12 cellular contexts compared by ENCODE assay signal in the genomic region with DNA sequence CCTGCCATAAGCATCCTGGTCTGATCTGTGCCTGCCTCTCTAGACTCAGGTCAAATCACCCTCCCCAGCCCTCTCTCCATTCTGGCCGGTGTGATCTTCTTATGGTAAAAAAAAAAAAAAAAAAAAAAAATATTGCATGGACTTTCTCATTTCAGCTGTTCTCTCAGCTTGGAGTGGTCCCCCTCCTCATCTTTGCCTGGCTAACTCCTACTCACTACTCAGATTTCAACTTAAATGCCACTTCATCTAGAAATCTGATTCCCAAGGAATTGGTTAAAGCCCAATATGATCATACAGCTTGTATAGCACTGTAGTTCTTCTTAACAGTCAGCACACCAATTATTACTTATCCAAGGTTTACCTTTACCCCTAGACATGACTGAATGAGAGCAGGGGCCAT.
DNase-seq lines count a peak whose midpoint lies in the region; ATAC-seq, FAIRE-seq and TF ChIP-seq lines count a peak whose summit lies in the region.
"Had no signal": no experiment of that assay in that cellular context is flagged by ENCODE, and none has a peak within 500 bp of the region (broad histone marks: within the 10 kb centered on the region; RNA-seq: fewer than 3 reads in every experiment).

No MANE protein-coding gene starts in this region.

- intact Hi-C loops in PC-3 (cut with micrococcal nuclease): loop anchor here (5.0 to 10.0 kb wide), 2 partner anchors 101 to 318 kb away; no protein-coding TSS in a partner anchor
- intact Hi-C loops in endothelial cell of umbilical vein (cut with micrococcal nuclease): loop anchor here (10.0 kb wide), 1 partner anchor 398 kb away; the partner anchor contains the start of gene GMNN
- intact Hi-C loops in lower leg skin (cut with DNase I; ENCODE audit: low total_unique reads): no loop called here
- intact Hi-C loops in heart right ventricle (cut with DNase I): no loop called here

- dilution Hi-C loops in endothelial cell of umbilical vein (cut with MboI; ENCODE audit: extremely low pct_ligation_motif_present, low sequenced_read_pairs): no loop called here

- POLR2A ChIA-PET in PC-3 (lab: Charles Lee; ENCODE audit: unreplicated experiment): no interaction called here
- POLR2A ChIA-PET in endothelial cell of umbilical vein (lab: Charles Lee): interaction anchor here (0.8 kb wide), 1 partner anchor 847 kb away, joined by 4 read pairs; a partner anchor contains a TSS

- ATAC-seq in PC-3 (no peak), HG02840 (IDR thresholded peaks at IDR 0.05; ENCODE audit: low FRiP score, unreplicated experiment) (no peak), GM18868 (IDR thresholded peaks at IDR 0.05; ENCODE audit: unreplicated experiment) (no peak), heart right ventricle (no peak)

- H3F3A ChIP-seq in GM23248 (ENCODE audit: insufficient read depth) (peaks cover 55% of the 10 kb centered on the region), PC-3 (ENCODE audit: low read length, unreplicated experiment) (peaks cover 14% of the 10 kb centered on the region)

- H3K9me2 ChIP-seq in GM23248 (ENCODE audit: insufficient read depth) (no peaks in the 10 kb centered on the region), PC-3 (replicated peaks; ENCODE audit: low read length) (no peaks in the 10 kb centered on the region)

- H3K4me3 ChIP-seq in GM23248: no peak overlapping the region
- H3K4me3 ChIP-seq in PC-3 (ENCODE audit: low read length): no peak overlapping the region
- H3K4me3 ChIP-seq in endothelial cell of umbilical vein (replicated peaks in 1 of 3; ENCODE audit: insufficient read depth in 1 of 3, low read depth in 1 of 3, low read length in 3 of 3): no peak overlapping the region
- H3K4me3 ChIP-seq in skeletal muscle satellite cell (ENCODE audit: low read length): no peak overlapping the region
- H3K4me3 ChIP-seq in lower leg skin (ENCODE audit: low read depth, poor library complexity, severe bottlenecking): no peak overlapping the region
- no peak overlapping the region for H3K4me3 ChIP-seq in heart right ventricle
- H3K4me3 ChIP-seq: prostate gland had no signal

- TF ChIP-seq POLR2A in endothelial cell of umbilical vein (IDR thresholded peaks at IDR 0.05; ENCODE audit: low read depth, low read length) (no peak), lower leg skin (IDR thresholded peaks at IDR 0.05) (no peak)

- CTCF ChIA-PET in PC-3 (lab: Charles Lee) (interaction anchor here (0.7 to 0.9 kb wide), 3 partner anchors 45 to 883 kb away, joined by 3 to 16 read pairs (median 5); a partner anchor contains a TSS), endothelial cell of umbilical vein (lab: Charles Lee) (interaction anchor here (0.6 to 1.9 kb wide), 7 partner anchors 13 to 430 kb away, joined by 3 to 9 read pairs (median 3); no protein-coding TSS in a partner anchor)

- 0 out of 2 replicates have a peak overlapping the region, but pooled peaks have one; percentile 29 for H2AFZ ChIP-seq in GM23248
- H2AFZ ChIP-seq in PC-3 (ENCODE audit: low read length): no peak overlapping the region
- no peak overlapping the region for H2AFZ ChIP-seq in endothelial cell of umbilical vein (ENCODE audit: low read depth, low read length)

- H3K36me3 ChIP-seq in GM23248 (ENCODE audit: low read depth): no peaks in the 10 kb centered on the region
- no peaks in the 10 kb centered on the region for H3K36me3 ChIP-seq in PC-3 (ENCODE audit: low read depth, low read length)
- H3K36me3 ChIP-seq in endothelial cell of umbilical vein (ENCODE audit: control insufficient read depth in 2 of 2, extremely low read depth in 1 of 2, insufficient read depth in 2 of 2, low read length in 2 of 2): no peaks in the 10 kb centered on the region
- H3K36me3 ChIP-seq in skeletal muscle satellite cell (ENCODE audit: insufficient read depth, low read length): no peaks in the 10 kb centered on the region
- H3K36me3 ChIP-seq in heart right ventricle: no peaks in the 10 kb centered on the region
- H3K36me3 ChIP-seq: prostate gland had no signal

- peak overlapping the region; percentile 29 for H3K4me2 ChIP-seq in GM23248 (ENCODE audit: unreplicated experiment)
- peak overlapping the region; percentile 29 for H3K4me2 ChIP-seq in PC-3 (ENCODE audit: low read length)
- peak overlapping the region; percentile 11 for H3K4me2 ChIP-seq in endothelial cell of umbilical vein (ENCODE audit: insufficient read depth, low read length)
- H3K4me2 ChIP-seq in skeletal muscle satellite cell (ENCODE audit: low read length): peak overlapping the region; percentile 59

- H3K79me2 ChIP-seq in GM23248 (ENCODE audit: insufficient read depth) (no peaks in the 10 kb centered on the region), PC-3 (ENCODE audit: low read length) (no peaks in the 10 kb centered on the region), endothelial cell of umbilical vein (ENCODE audit: control insufficient read depth, insufficient read depth, low read length) (no peaks in the 10 kb centered on the region)

- no peak for FAIRE-seq in endothelial cell of umbilical vein (lab: Jason Lieb, UNC)

- H3K27ac ChIP-seq in GM23248: peak overlapping the region; percentile 81
- H3K27ac ChIP-seq in PC-3 (ENCODE audit: low read length): peak overlapping the region; percentile 81
- peak overlapping the region; percentile 38 for H3K27ac ChIP-seq in endothelial cell of umbilical vein (ENCODE audit: insufficient read depth, low read depth, low read length)
- H3K27ac ChIP-seq in heart right ventricle: peak overlapping the region in 1 of 10 donors; percentile 78
- H3K27ac ChIP-seq: prostate gland had no signal

- 40 to 69% methylated on average over 1 of the region's 1 CpG for WGBS in GM23248 (ENCODE audit: low coverage in 1 of 2, low lambda C conversion rate in 2 of 2, missing lambda C conversion rate in 2 of 2), 2 experiments
- WGBS in lower leg skin, 2 donors: 72 to 81% methylated on average over 1 of the region's 1 CpG
- 91 to 100% methylated on average over 1 of the region's 1 CpG for WGBS in heart right ventricle, 2 donors

- TF ChIP-seq CTCF in PC-3 (conservative IDR thresholded peaks at IDR 0.05; ENCODE audit: low read depth, low read length) (no peak), endothelial cell of umbilical vein (IDR thresholded peaks at IDR 0.05; ENCODE audit: extremely low read depth in 1 of 2, insufficient read depth in 1 of 2, low read depth in 1 of 2, low read length in 2 of 2) (no peak), lower leg skin (IDR thresholded peaks at IDR 0.05) (no peak), heart right ventricle (IDR thresholded peaks at IDR 0.05) (no peak)

- H3K9me3 ChIP-seq in GM23248 (ENCODE audit: low read depth) (no peaks in the 10 kb centered on the region), PC-3 (ENCODE audit: low read length) (no peaks in the 10 kb centered on the region), endothelial cell of umbilical vein (replicated peaks; ENCODE audit: control insufficient read depth, insufficient read depth, low read length) (no peaks in the 10 kb centered on the region), skeletal muscle satellite cell (replicated peaks; ENCODE audit: low read length) (no peaks in the 10 kb centered on the region), heart right ventricle (no peaks in the 10 kb centered on the region)
- H3K9me3 ChIP-seq: prostate gland had no signal

- DNase-seq in GM23248 (no peak), PC-3 (peak; percentile 16), endothelial cell of umbilical vein (ENCODE audit: low read depth, low spot score) (no peak), lower leg skin (ENCODE audit: low spot score in 2 of 2) (no peak), heart right ventricle (no peak)
- DNase-seq: C1 segment of cervical spinal cord; NCI-H1930; stimulated activated CD4-positive, alpha-beta T cell treated with anti-CD3 and anti-CD28 coated beads, Interleukin-2, amount 100 ng/mL, for 24 hours had no signal

- no peaks in the 10 kb centered on the region for H3K9me1 ChIP-seq in endothelial cell of umbilical vein (replicated peaks; ENCODE audit: control insufficient read depth, extremely low read depth, insufficient read depth, low read length)

- H4K20me1 ChIP-seq in GM23248 (ENCODE audit: insufficient read depth): no peaks in the 10 kb centered on the region
- no peaks in the 10 kb centered on the region for H4K20me1 ChIP-seq in PC-3 (ENCODE audit: low read length)
- H4K20me1 ChIP-seq in endothelial cell of umbilical vein (replicated peaks; ENCODE audit: control insufficient read depth, extremely low read depth, insufficient read depth, low read length): no peaks in the 10 kb centered on the region

- BruUV-seq in PC-3 (replicated peaks; lab: Mats Ljungman, UMichigan): no TSS peak
- no TSS peak for BruUV-seq in endothelial cell of umbilical vein (replicated peaks; lab: Mats Ljungman, UMichigan)

- in situ Hi-C loops in GM23248 (cut with MboI): no loop called here

- H3K4me1 ChIP-seq in GM23248 (ENCODE audit: insufficient read depth) (peaks cover 70% of the 10 kb centered on the region), PC-3 (ENCODE audit: insufficient read depth, low read length) (peaks cover 51% of the 10 kb centered on the region), endothelial cell of umbilical vein (ENCODE audit: control insufficient read depth, extremely low read depth, insufficient read depth, low read length) (peaks cover 35% of the 10 kb centered on the region), skeletal muscle satellite cell (ENCODE audit: control insufficient read depth, insufficient read depth, low read length) (peaks cover 45% of the 10 kb centered on the region), heart right ventricle (peaks cover 0 to 85% (median 3%) of the 10 kb centered on the region in 9 donors)
- H3K4me1 ChIP-seq: prostate gland had no signal

- H3K9ac ChIP-seq in GM23248: peak overlapping the region; percentile 27
- no peak overlapping the region for H3K9ac ChIP-seq in PC-3 (ENCODE audit: low read length)
- H3K9ac ChIP-seq in endothelial cell of umbilical vein (replicated peaks; ENCODE audit: extremely low read depth, insufficient read depth, low read length): no peak overlapping the region
- H3K9ac ChIP-seq in skeletal muscle satellite cell (ENCODE audit: low read depth, low read length): peak overlapping the region; percentile 77

- H3K27me3 ChIP-seq in GM23248 (replicated peaks; ENCODE audit: insufficient read depth) (no peaks in the 10 kb centered on the region), PC-3 (ENCODE audit: low read length) (no peaks in the 10 kb centered on the region), endothelial cell of umbilical vein (ENCODE audit: control insufficient read depth in 2 of 2, insufficient read depth in 2 of 2, low read length in 2 of 2) (no peaks in the 10 kb centered on the region), skeletal muscle satellite cell (ENCODE audit: control insufficient read depth, insufficient read depth, low read length) (no peaks in the 10 kb centered on the region), heart right ventricle (no peaks in the 10 kb centered on the region)

TF ChIP-seq in endothelial cell of umbilical vein, 7 proteins besides CTCF, POLR2A, EP300 and RAD21:
- no peak for TF ChIP-seq JUN (IDR thresholded peaks at IDR 0.05; ENCODE audit: borderline replicate concordance, insufficient read depth, insufficient read length, low read depth)

Comparison
In these comparisons a context has a peak if more than half of its experiments do, and no peak if none do; other contexts are left out.
1. H3K9ac ChIP-seq: peak in GM23248 (single experiment) and skeletal muscle satellite cell (single experiment); none in PC-3 (single experiment) and endothelial cell of umbilical vein (single experiment).
2. intact Hi-C loops: an anchor here in PC-3 (5.0 to 10.0 kb wide) and endothelial cell of umbilical vein (10.0 kb wide); none called in lower leg skin and heart right ventricle.
3. Peak in every context shown above with its lines, with median percentiles within 50 percentile points of each other: H3K4me2 ChIP-seq.